Comparison of ENCODE assay signal across 27 cellular contexts in genomic region chr5:83817591-83817990, GRCh38.
DNase-seq lines count a peak whose midpoint lies in the region; ATAC-seq and TF ChIP-seq lines count a peak whose summit lies in the region.
"Had no signal": no experiment of that assay in that cellular context is flagged by ENCODE, and none has a peak within 500 bp of the region (broad histone marks: within the 10 kb centered on the region; RNA-seq: fewer than 3 reads in every experiment).

No MANE protein-coding gene starts in this region.

- in situ Hi-C loops in GM13977 (cut with MboI; ENCODE audit: low pct_unique_long_range_greater_than_20kb, low sequenced_read_pairs, unreplicated experiment), result no loop called here

- TF ChIP-seq CTCF in ovary (IDR thresholded peaks at IDR 0.05) (no peak), GM13977 (IDR thresholded peaks at IDR 0.05; ENCODE audit: extremely low read depth, insufficient read depth, missing control alignments) (no peak)

- H3K9me3 ChIP-seq in ovary, result no peaks in the 10 kb centered on the region
- H3K9me3 ChIP-seq: neutrophil, upper lobe of right lung had no signal

- no peak overlapping the region for H3K4me3 Mint-ChIP-seq in activated T-helper 17 cell treated with anti-CD3 and anti-CD28 coated beads, Interleukin-2, amount 50 U/mL, for 72 hours
- H3K4me3 Mint-ChIP-seq: activated CD4-positive, alpha-beta T cell treated with anti-CD3 and anti-CD28 coated beads, Interleukin-2, amount 10 ng/mL, durations not matched to agents 24 days and 14 days; activated naive CD4-positive, alpha-beta T cell treated with anti-CD3 and anti-CD28 coated beads for 36 hours; CD8-positive, alpha-beta memory T cell; effector memory CD8-positive, alpha-beta T cell had no signal

- H3K4me1 Mint-ChIP-seq in activated T-helper 17 cell treated with anti-CD3 and anti-CD28 coated beads, Interleukin-2, amount 50 U/mL, for 72 hours, result no peaks in the 10 kb centered on the region
- H3K4me1 Mint-ChIP-seq: activated CD4-positive, alpha-beta T cell treated with anti-CD3 and anti-CD28 coated beads, Interleukin-2, amount 10 ng/mL, durations not matched to agents 24 days and 14 days; CD8-positive, alpha-beta memory T cell had no signal

- no peaks in the 10 kb centered on the region for H3K36me3 Mint-ChIP-seq in activated T-helper 17 cell treated with anti-CD3 and anti-CD28 coated beads, Interleukin-2, amount 50 U/mL, for 72 hours (ENCODE audit: low read depth)
- H3K36me3 Mint-ChIP-seq: CD8-positive, alpha-beta memory T cell had no signal

- ATAC-seq in GM18499 (IDR thresholded peaks at IDR 0.05; ENCODE audit: insufficient read depth, unreplicated experiment) (peak; percentile 66), GM19395 (IDR thresholded peaks at IDR 0.05; ENCODE audit: unreplicated experiment) (peak; percentile 65), HG02973 (IDR thresholded peaks at IDR 0.05; ENCODE audit: unreplicated experiment) (peak; percentile 79)
- ATAC-seq in activated T-helper 17 cell treated with anti-CD3 and anti-CD28 coated beads, Interleukin-2, amount 50 U/mL, for 72 hours (replicated peaks), result no peak
- ATAC-seq: effector memory CD8-positive, alpha-beta T cell; esophagus mucosa; foreskin keratinocyte; left lung; upper lobe of right lung had no signal

- no peak overlapping the region for H3K27ac ChIP-seq in ovary
- H3K27ac ChIP-seq: foreskin keratinocyte, left lung, neutrophil, skin epidermis, upper lobe of right lung, VCaP had no signal

- H3K27me3 Mint-ChIP-seq in activated T-helper 17 cell treated with anti-CD3 and anti-CD28 coated beads, Interleukin-2, amount 50 U/mL, for 72 hours, result no peaks in the 10 kb centered on the region
- H3K27me3 Mint-ChIP-seq: activated CD4-positive, alpha-beta T cell treated with anti-CD3 and anti-CD28 coated beads, Interleukin-2, amount 10 ng/mL, durations not matched to agents 24 days and 14 days; CD8-positive, alpha-beta memory T cell; effector memory CD8-positive, alpha-beta T cell had no signal

- 91 to 100% (median 95%) methylated on average over 1 of the region's 1 CpG for WGBS in ovary, 3 donors

- intact Hi-C loops in ovary (cut with DNase I), result no loop called here

- DNase-seq in NOMO-1 treated with dmso at 0.1 percent for 144 hours (lab: John Stamatoyannopoulos, UW; ENCODE audit: unreplicated experiment) (peak; percentile 4), ovary (no peak), NCI-H2081 treated with DMSO at 0.1 percent for 48 hours (lab: John Stamatoyannopoulos, UW) (no peak), GM13977 (ENCODE audit: low spot score) (no peak)
- DNase-seq: activated CD4-positive, alpha-beta T cell treated with anti-CD3 and anti-CD28 coated beads, Interleukin-2, amount 10 ng/mL, durations not matched to agents 24 days and 14 days; activated naive CD4-positive, alpha-beta T cell treated with anti-CD3 and anti-CD28 coated beads for 36 hours; activated T-cell treated with anti-CD3 and anti-CD28 coated beads, Interleukin-2, amount 50 U/mL, for 48 hours; CD8-positive, alpha-beta memory T cell; DMS153; effector memory CD8-positive, alpha-beta T cell; foreskin keratinocyte; IMR-90; left lung; NCI-H1092 treated with DMSO at 0.1 percent for 48 hours; NCI-H1930; NCI-H345; NCI-H774; stimulated activated CD4-positive, alpha-beta T cell treated with anti-CD3 and anti-CD28 coated beads, Interleukin-1b, Interleukin-23, amount 100 ng/mL, for 48 hours; upper lobe of right lung had no signal

- H3K27ac Mint-ChIP-seq in activated T-helper 17 cell treated with anti-CD3 and anti-CD28 coated beads, Interleukin-2, amount 50 U/mL, for 72 hours, result no peak overlapping the region
- H3K27ac Mint-ChIP-seq: activated CD4-positive, alpha-beta T cell treated with anti-CD3 and anti-CD28 coated beads, Interleukin-2, amount 10 ng/mL, durations not matched to agents 24 days and 14 days; activated naive CD4-positive, alpha-beta T cell treated with anti-CD3 and anti-CD28 coated beads for 36 hours; CD8-positive, alpha-beta memory T cell; effector memory CD8-positive, alpha-beta T cell had no signal

- TF ChIP-seq POLR2A in ovary (IDR thresholded peaks at IDR 0.05), result no peak

- TF ChIP-seq EP300 in ovary (IDR thresholded peaks at IDR 0.05), result no peak

- H3K4me1 ChIP-seq in ovary (ENCODE audit: insufficient read depth), result no peaks in the 10 kb centered on the region
- H3K4me1 ChIP-seq: foreskin keratinocyte, left lung, upper lobe of right lung had no signal

- no peak overlapping the region for H3K4me3 ChIP-seq in ovary
- H3K4me3 ChIP-seq: left lung, skin epidermis, upper lobe of right lung had no signal

- no peaks in the 10 kb centered on the region for H3K36me3 ChIP-seq in ovary
- H3K36me3 ChIP-seq: left lung, neutrophil, upper lobe of right lung had no signal

- peaks cover 7% of the 10 kb centered on the region for H3K9me3 Mint-ChIP-seq in activated T-helper 17 cell treated with anti-CD3 and anti-CD28 coated beads, Interleukin-2, amount 50 U/mL, for 72 hours
- H3K9me3 Mint-ChIP-seq: activated CD4-positive, alpha-beta T cell treated with anti-CD3 and anti-CD28 coated beads, Interleukin-2, amount 10 ng/mL, durations not matched to agents 24 days and 14 days had no signal

- H3K27me3 ChIP-seq in ovary, result no peaks in the 10 kb centered on the region
- H3K27me3 ChIP-seq: foreskin keratinocyte, left lung, neutrophil, upper lobe of right lung had no signal
